Comparison of ENCODE assay signal across 11 cellular contexts in genomic region chr6:76697585-76697984, GRCh38.
A peak's percentile ranks its signal among the peaks of the same experiment; 100 is the strongest.
DNase-seq lines count a peak whose midpoint lies in the region; ATAC-seq and TF ChIP-seq lines count a peak whose summit lies in the region.
"Had no signal": no experiment of that assay in that cellular context is flagged by ENCODE, and none has a peak within 500 bp of the region (broad histone marks: within the 10 kb centered on the region; RNA-seq: fewer than 3 reads in every experiment).

No MANE protein-coding gene starts in this region.

- 0% methylated on average over 2 of the region's 2 CpGs for WGBS in mammary epithelial cell (ENCODE audit: low coverage, missing lambda C conversion rate)

- H3K4me2 ChIP-seq in mammary epithelial cell (ENCODE audit: insufficient read depth, low read depth, low read length) = no peak overlapping the region

- H3K9me3 ChIP-seq in mammary epithelial cell (replicated peaks; ENCODE audit: insufficient read depth, low read length) = no peaks in the 10 kb centered on the region

- peak; percentile 34 for TF ChIP-seq CTCF in AG10803 (conservative IDR thresholded peaks at IDR 0.05; ENCODE audit: low read length)
- TF ChIP-seq CTCF in mammary epithelial cell (conservative IDR thresholded peaks at IDR 0.05 in 1 of 2, IDR thresholded peaks at IDR 0.05 in 1 of 2; ENCODE audit: extremely low read depth in 1 of 2, insufficient read depth in 1 of 2, low read depth in 1 of 2, low read length in 2 of 2) = peak; percentile 30 to 45

- H3K27ac ChIP-seq in mammary epithelial cell (ENCODE audit: insufficient read depth, low read depth, low read length) = no peak overlapping the region
- H3K27ac ChIP-seq: parathyroid adenoma had no signal

- dilution Hi-C loops in mammary epithelial cell (cut with HindIII; ENCODE audit: low sequenced_read_pairs) = no loop called here

- no peaks in the 10 kb centered on the region for H4K20me1 ChIP-seq in mammary epithelial cell (ENCODE audit: insufficient read depth, low read length)

- intact Hi-C loops in mammary epithelial cell (cut with micrococcal nuclease) = loop anchor here (1.0 to 10.0 kb wide), 4 partner anchors 164 to 759 kb away; no protein-coding TSS in a partner anchor

- H3K4me1 ChIP-seq in mammary epithelial cell (ENCODE audit: insufficient read depth, low read length) = no peaks in the 10 kb centered on the region
- H3K4me1 ChIP-seq: parathyroid adenoma had no signal

- in situ Hi-C loops in mammary epithelial cell (cut with MboI; ENCODE audit: low sequenced_read_pairs in 2 of 2) = loop anchor here (25.0 kb wide), 2 partner anchors 165 to 765 kb away; partner anchors contain the start of gene HTR1B (in 1 of the 2)

- no peaks in the 10 kb centered on the region for H3K27me3 ChIP-seq in mammary epithelial cell (ENCODE audit: insufficient read depth, low read length)

- DNase-seq in AG10803 (ENCODE audit: low read depth) = no peak
- peak; percentile 20 for DNase-seq in NAMALWA (ENCODE audit: low spot score)
- DNase-seq in mammary epithelial cell = no peak
- DNase-seq in left lobe of liver (ENCODE audit: low spot score) = no peak
- no peak for DNase-seq in stimulated activated CD4-positive, alpha-beta T cell treated with anti-CD3 and anti-CD28 coated beads, Interleukin-2, amount 100 ng/mL, for 48 hours
- DNase-seq in H4 (ENCODE audit: low spot score) = no peak
- DNase-seq in NCI-H510A treated with DMSO at 0.1 percent for 48 hours (lab: John Stamatoyannopoulos, UW) = no peak
- DNase-seq: activated gamma-delta T cell, left colon had no signal

- H3K9ac ChIP-seq in mammary epithelial cell (ENCODE audit: insufficient read depth, low read length) = no peak overlapping the region
- H3K9ac ChIP-seq: parathyroid adenoma had no signal

- peak; percentile 35 for ATAC-seq in left lobe of liver
- no peak for ATAC-seq in activated CD4-positive, CD25-positive, alpha-beta regulatory T cell treated with anti-CD3 and anti-CD28 coated beads, Interleukin-2, amount 50 U/mL, for 24 hours
- ATAC-seq: left colon had no signal

- CTCF ChIA-PET in mammary epithelial cell (lab: Charles Lee; ENCODE audit: low non-redundant PET) = no interaction called here

- H3K79me2 ChIP-seq in mammary epithelial cell (ENCODE audit: insufficient read depth, low read length) = no peaks in the 10 kb centered on the region
- H3K79me2 ChIP-seq: parathyroid adenoma had no signal

- H3K36me3 ChIP-seq in mammary epithelial cell (ENCODE audit: insufficient read depth, low read length) = no peaks in the 10 kb centered on the region

- H2AFZ ChIP-seq in mammary epithelial cell (ENCODE audit: low read depth, low read length) = no peak overlapping the region
- H2AFZ ChIP-seq: parathyroid adenoma had no signal

- H3K4me3 ChIP-seq in AG10803 (ENCODE audit: low read length) (no peak overlapping the region), mammary epithelial cell (replicated peaks in 1 of 3; ENCODE audit: insufficient read depth in 1 of 3, low read depth in 2 of 3, low read length in 3 of 3) (no peak overlapping the region)

- BruUV-seq in mammary epithelial cell (replicated peaks; lab: Mats Ljungman, UMichigan) = no TSS peak
